9 cellular contexts compared by ENCODE assay signal in the genomic region with DNA sequence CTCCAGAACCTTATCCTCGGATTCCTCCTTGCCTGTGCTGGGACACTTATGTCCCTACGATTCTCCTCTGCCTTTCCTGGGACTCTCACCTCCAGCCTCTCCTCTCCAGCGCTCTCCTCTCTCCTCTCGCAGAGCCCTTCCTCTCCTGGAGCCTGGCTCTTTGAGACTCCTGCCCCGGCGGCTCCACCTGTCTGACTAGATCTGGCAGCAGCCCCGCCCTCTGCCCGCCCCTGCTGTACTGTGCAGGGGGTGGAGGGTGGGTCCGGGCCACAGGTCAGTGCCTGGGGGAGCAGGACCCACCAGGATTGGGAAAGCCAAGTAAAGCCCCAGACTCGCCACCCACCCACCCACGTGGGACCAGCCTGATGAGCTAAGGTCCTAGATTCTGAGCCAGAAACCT. TPM values are rescaled to one million over a fixed set of nuclear protein-coding genes. Genes with fewer than 3 reads are reported as not detected.
DNase-seq lines count a peak whose midpoint lies in the region; ATAC-seq, FAIRE-seq and TF ChIP-seq lines count a peak whose summit lies in the region.
"Had no signal": no experiment of that assay in that cellular context is flagged by ENCODE, and none has a peak within 500 bp of the region (broad histone marks: within the 10 kb centered on the region; RNA-seq: fewer than 3 reads in every experiment).

No MANE protein-coding gene starts in this region.

- H3K4me1 ChIP-seq in astrocyte (ENCODE audit: insufficient read depth, low read length) = peaks cover 31% of the 10 kb centered on the region

- H3K4me2 ChIP-seq in astrocyte (ENCODE audit: low read length) = peak overlapping the region; percentile 89

- H3K36me3 Mint-ChIP-seq in astrocyte (ENCODE audit: low read depth, unreplicated experiment) = peaks cover 27% of the 10 kb centered on the region

- intact Hi-C loops in Right ventricle myocardium inferior (cut with DNase I) (loop anchor here (5.0 kb wide), 1 partner anchor 64 kb away; a partner anchor contains a TSS), left cardiac atrium (cut with DNase I) (no loop called here)

- H3K4me1 Mint-ChIP-seq in astrocyte (ENCODE audit: low read depth, unreplicated experiment) = peaks cover 19% of the 10 kb centered on the region

- no peak overlapping the region for H3K27ac ChIP-seq in astrocyte (ENCODE audit: low read depth, low read length)

- FAIRE-seq in astrocyte (lab: Jason Lieb, UNC) (no peak), RCC 7860 (lab: Jason Lieb, UNC) (no peak)
- FAIRE-seq: GM18507 had no signal

- peak; percentile 66 for DNase-seq in Right ventricle myocardium inferior (ENCODE audit: missing footprints)
- no peak for DNase-seq in left cardiac atrium
- no peak for DNase-seq in astrocyte (ENCODE audit: low read depth)
- DNase-seq in left kidney (ENCODE audit: low read depth, low spot score) = peak; percentile 34
- DNase-seq in ureter (ENCODE audit: low spot score) = peak; percentile 87
- no peak for DNase-seq in RCC 7860 (ENCODE audit: low spot score)
- DNase-seq in putamen (ENCODE audit: low spot score) = no peak

- no peak for ATAC-seq in Right ventricle myocardium inferior
- no peak for ATAC-seq in left cardiac atrium
- no peak for ATAC-seq in GM18861 (IDR thresholded peaks at IDR 0.05; ENCODE audit: unreplicated experiment)

- no peak overlapping the region for H2AFZ ChIP-seq in astrocyte (ENCODE audit: low read depth, low read length)

- peaks cover 35% of the 10 kb centered on the region for H3K36me3 ChIP-seq in astrocyte (ENCODE audit: insufficient read depth, low read length)

- TF ChIP-seq CTCF in astrocyte (IDR thresholded peaks at IDR 0.05; ENCODE audit: insufficient read depth, low read depth, low read length) = no peak

- H3K27me3 Mint-ChIP-seq in astrocyte (ENCODE audit: low read depth, unreplicated experiment) = no peaks in the 10 kb centered on the region

- H3K4me3 ChIP-seq in astrocyte (ENCODE audit: insufficient read depth, low read depth, low read length) = peak overlapping the region; percentile 69

- H3K27ac Mint-ChIP-seq in astrocyte (ENCODE audit: unreplicated experiment) = no peak overlapping the region

- peak overlapping the region; percentile 91 for H3K4me3 Mint-ChIP-seq in astrocyte (ENCODE audit: unreplicated experiment)

- peaks cover 78% of the 10 kb centered on the region for H3K79me2 ChIP-seq in astrocyte (ENCODE audit: insufficient read depth, low read length)

- H3K9me3 ChIP-seq in astrocyte (ENCODE audit: insufficient read depth, low read depth, low read length) = no peaks in the 10 kb centered on the region

- peaks cover 44% of the 10 kb centered on the region for H4K20me1 ChIP-seq in astrocyte (ENCODE audit: insufficient read depth, low read length)

- no peaks in the 10 kb centered on the region for H3K9me3 Mint-ChIP-seq in astrocyte (ENCODE audit: unreplicated experiment)

- H3K27me3 ChIP-seq in astrocyte (ENCODE audit: insufficient read depth, low read length) = no peaks in the 10 kb centered on the region

- H3K9ac ChIP-seq in astrocyte (ENCODE audit: low read length) = peak overlapping the region; percentile 86

RNA-seq across cellular contexts. Expression of a gene that starts 1.6 kb away (rescaled TPM):
- total RNA-seq in Right ventricle myocardium inferior = 34.4 TPM
- total RNA-seq in left cardiac atrium = 10 to 100 TPM; 35.9 to 49.4 TPM
- 124 and 131 TPM in 2 replicates for total RNA-seq in astrocyte
- total RNA-seq in ureter = 135 TPM

RNA-seq across cellular contexts. Expression of a gene that starts 7.4 kb away (rescaled TPM):
- total RNA-seq in Right ventricle myocardium inferior (1.6 TPM), left cardiac atrium (1 to 10 TPM in 1 of 2 donors, under 1 TPM in 1; 0.34 to 1.4 TPM), astrocyte (7.0 and 14.5 TPM in 2 replicates), ureter (2.0 TPM)

RNA-seq across cellular contexts. Expression of a gene that starts 23.4 kb away (rescaled TPM):
- total RNA-seq in Right ventricle myocardium inferior (18.0 TPM), left cardiac atrium (10 to 100 TPM; 19.1 to 27.4 TPM), astrocyte (54.5 and 57.1 TPM in 2 replicates), ureter (30.0 TPM)

RNA-seq across cellular contexts. Expression of a gene that starts 23.5 kb away (rescaled TPM):
- total RNA-seq in Right ventricle myocardium inferior (22.5 TPM), left cardiac atrium (10 to 100 TPM; 26.3 to 30.5 TPM), astrocyte (28.5 and 30.0 TPM in 2 replicates), ureter (105 TPM)

RNA-seq across cellular contexts. Expression of a gene that starts 28.6 kb away (rescaled TPM):
- 0.73 TPM for total RNA-seq in Right ventricle myocardium inferior
- under 1 TPM; 0.44 to 0.65 TPM for total RNA-seq in left cardiac atrium
- not detected in 2 replicates for total RNA-seq in astrocyte
- 0.55 TPM for total RNA-seq in ureter

Comparison
In these comparisons a context has a peak if more than half of its experiments do, and no peak if none do; other contexts are left out.
1. DNase-seq: peak in Right ventricle myocardium inferior (single experiment), left kidney (single experiment) and ureter (single experiment); none in left cardiac atrium (single experiment), astrocyte (single experiment), RCC 7860 (single experiment) and putamen (single experiment).